Comparison of ENCODE assay signal across 8 cellular contexts in the genomic region with DNA sequence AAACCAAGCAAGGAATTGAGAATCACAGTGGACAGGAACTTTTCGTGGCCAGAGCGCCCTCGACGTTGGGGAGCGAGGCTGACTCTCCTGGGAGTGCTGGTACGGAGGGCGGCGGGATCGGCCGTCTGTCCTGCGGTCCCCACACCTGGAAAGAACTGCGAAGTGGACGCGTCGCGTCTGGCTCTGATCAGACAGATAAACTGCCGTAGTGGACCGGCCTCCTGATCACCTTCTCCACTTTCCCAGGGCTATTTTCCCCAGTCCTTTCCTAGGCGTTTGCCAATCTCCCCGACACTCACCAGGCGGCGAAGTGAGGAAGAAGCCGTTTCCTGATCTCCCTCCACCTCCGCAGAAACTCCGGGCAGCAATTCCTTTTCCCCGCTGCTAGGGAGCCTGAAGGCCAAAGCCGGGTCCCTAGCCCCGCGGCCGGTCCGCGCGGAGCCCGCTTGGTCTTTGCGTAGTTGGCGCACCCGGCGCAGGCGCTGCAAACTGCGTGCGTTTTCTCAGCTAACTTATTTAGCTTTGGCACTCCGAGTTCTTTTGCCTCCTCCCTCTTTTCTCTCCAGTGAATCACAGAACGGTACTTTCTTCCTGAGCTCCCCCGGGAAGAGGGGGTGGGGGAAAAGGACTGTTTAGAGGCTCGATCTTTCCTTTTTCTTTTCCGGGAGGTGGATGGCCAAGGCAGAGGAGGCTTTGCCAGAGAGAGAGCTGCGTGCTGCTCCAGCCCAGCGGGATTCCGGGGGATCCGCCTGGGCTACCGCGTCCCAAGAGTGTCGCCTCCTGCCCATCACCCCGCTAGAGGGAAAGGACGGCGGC. TPM values are rescaled to one million over a fixed set of nuclear protein-coding genes. Genes with fewer than 3 reads are reported as not detected.
A peak's percentile ranks its signal among the peaks of the same experiment; 100 is the strongest.
DNase-seq lines count a peak whose midpoint lies in the region; ATAC-seq lines count a peak whose summit lies in the region.

A gene (minus strand): TSS at position 491 of the 816 bp plus-strand sequence. CDS start 813 bp downstream, outside the sequence.

- H2AK5ac ChIP-seq in mesenchymal stem cell (ENCODE audit: low read length, severe bottlenecking), result peak within 1 kb of the TSS; percentile 9

- peak within 1 kb of the TSS; percentile 98 for H2BK120ac ChIP-seq in mesenchymal stem cell (ENCODE audit: low read depth, low read length)

- H2AFZ ChIP-seq in mesenchymal stem cell (ENCODE audit: low read depth, low read length), result no peak within 1 kb of the TSS

- H3K4me3 ChIP-seq in mesenchymal stem cell (ENCODE audit: insufficient read depth in 1 of 2, low read depth in 1 of 2, low read length in 2 of 2) (peak within 1 kb of the TSS; percentile 89 to 97), stomach smooth muscle (ENCODE audit: low read length in 2 of 2) (peak within 1 kb of the TSS; percentile 88 to 91)

- H3K4me1 ChIP-seq in mesenchymal stem cell (ENCODE audit: control insufficient read depth, insufficient read depth, low read depth, low read length), result no peaks in the 10 kb centered on the region
- H3K4me1 ChIP-seq in stomach smooth muscle (ENCODE audit: control insufficient read depth, insufficient read depth, low read length), result peaks cover 6% of the 10 kb centered on the region

- peak within 1 kb of the TSS; percentile 54 to 98 for H3K4ac ChIP-seq in mesenchymal stem cell (ENCODE audit: low read depth in 1 of 2, low read length in 2 of 2)

- H3K27me3 ChIP-seq in mesenchymal stem cell (ENCODE audit: control insufficient read depth in 1 of 2, insufficient read depth in 1 of 2, low read length in 2 of 2) (no peaks in the 10 kb centered on the region), stomach smooth muscle (ENCODE audit: control insufficient read depth in 1 of 2, insufficient read depth in 2 of 2, low read length in 2 of 2) (no peaks in the 10 kb centered on the region)

- ATAC-seq in HG03045 (IDR thresholded peaks at IDR 0.05; ENCODE audit: unreplicated experiment), result no peak

- H3K27ac ChIP-seq in mesenchymal stem cell (ENCODE audit: low read length, poor library complexity, severe bottlenecking) (peak within 1 kb of the TSS; percentile 95), stomach smooth muscle (ENCODE audit: low read length) (peak within 1 kb of the TSS; percentile 86)

- H4K91ac ChIP-seq in mesenchymal stem cell (ENCODE audit: low read length), result peak within 1 kb of the TSS; percentile 97

- peak within 1 kb of the TSS; percentile 97 for H2BK5ac ChIP-seq in mesenchymal stem cell (ENCODE audit: low read depth, low read length, poor library complexity, severe bottlenecking)

- peak within 1 kb of the TSS; percentile 96 for H2BK15ac ChIP-seq in mesenchymal stem cell (ENCODE audit: low read depth, poor library complexity, severe bottlenecking)

- H3K23ac ChIP-seq in mesenchymal stem cell (ENCODE audit: low read length in 2 of 2), result peak within 1 kb of the TSS in 1 of 2 experiments; percentile 37

- H2BK12ac ChIP-seq in mesenchymal stem cell (ENCODE audit: low read length in 2 of 2), result peak within 1 kb of the TSS; percentile 37 to 95

- H3K14ac ChIP-seq in mesenchymal stem cell (ENCODE audit: low read length in 2 of 2), result peak within 1 kb of the TSS in 1 of 2 experiments; percentile 53

- peak within 1 kb of the TSS; percentile 98 for H4K8ac ChIP-seq in mesenchymal stem cell (ENCODE audit: low read length)

- no peaks in the 10 kb centered on the region for H3K36me3 ChIP-seq in mesenchymal stem cell (ENCODE audit: control insufficient read depth in 1 of 2, insufficient read depth in 2 of 2, low read depth in 1 of 2, low read length in 2 of 2)
- no peaks in the 10 kb centered on the region for H3K36me3 ChIP-seq in stomach smooth muscle (ENCODE audit: control insufficient read depth in 2 of 2, insufficient read depth in 2 of 2, low read length in 2 of 2)

- peak within 1 kb of the TSS; percentile 72 for H3K4me2 ChIP-seq in mesenchymal stem cell (ENCODE audit: low read length, poor library complexity, severe bottlenecking)

- H3K9ac ChIP-seq in mesenchymal stem cell (ENCODE audit: low read length) (peak within 1 kb of the TSS; percentile 95), stomach smooth muscle (ENCODE audit: low read length in 2 of 2) (peak within 1 kb of the TSS; percentile 87 to 95)

- H3K18ac ChIP-seq in mesenchymal stem cell (ENCODE audit: low read depth in 1 of 2, low read length in 2 of 2), result peak within 1 kb of the TSS; percentile 79 to 99

- DNase-seq in COLO668 (lab: John Stamatoyannopoulos, UW; ENCODE audit: unreplicated experiment), result peak; percentile 72
- DNase-seq in HT1080 (ENCODE audit: low read depth), result peak; percentile 81
- DNase-seq in activated CD8-positive, alpha-beta memory T cell treated with anti-CD3 and anti-CD28 coated beads for 24 hours, result peak; percentile 70
- peak; percentile 37 for DNase-seq in epidermal melanocyte (ENCODE audit: insufficient read length, low spot score)
- peak; percentile 92 for DNase-seq in mesenchymal stem cell
- DNase-seq in activated effector memory CD4-positive, alpha-beta T cell treated with Interleukin-2 at 50 U/mL for 16 hours, result no peak

- H3K79me1 ChIP-seq in mesenchymal stem cell (replicated peaks; ENCODE audit: low read length, poor library complexity, severe bottlenecking), result peaks cover 6% of the 10 kb centered on the region

- WGBS in mesenchymal stem cell, result under 1% methylated on average over 52 of the region's 56 CpGs

- H3K9me3 ChIP-seq in mesenchymal stem cell (ENCODE audit: control insufficient read depth, low read length) (no peaks in the 10 kb centered on the region), stomach smooth muscle (ENCODE audit: control insufficient read depth in 2 of 2, low read length in 2 of 2) (no peaks in the 10 kb centered on the region)

RNA-seq across cellular contexts. Expression of the gene that starts here (rescaled TPM):
- 11.8 and 12.4 TPM in 2 replicates for total RNA-seq in HT1080 (2014; rRNA removed; shearing (Covaris generic))
- 9.0 and 9.2 TPM in 2 replicates for polyA plus RNA-seq in HT1080 (2015; cell fraction: cytosol; rRNA removed)
- 11.8 and 11.9 TPM in 2 replicates for polyA plus RNA-seq in HT1080 (2015; cell fraction: nucleus; rRNA removed)
- 22.2 TPM for polyA plus RNA-seq in mesenchymal stem cell (2013, experiment 1 of 2)
- polyA plus RNA-seq in mesenchymal stem cell (2013, experiment 2 of 2), result 23.1 TPM
